Comparison of ENCODE assay signal across 1 cellular context in genomic region chr13:103540394-103540793, GRCh38.
TF ChIP-seq lines count a peak whose summit lies in the region.

No MANE protein-coding gene starts in this region.

TF ChIP-seq in SK-N-SH, 30 proteins besides CTCF, POLR2A, EP300 and RAD21 (continued from another document):
- TF ChIP-seq REST (IDR thresholded peaks at IDR 0.05; ENCODE audit: low read depth, low read length) (no peak), USF2 (IDR thresholded peaks at IDR 0.05; ENCODE audit: borderline replicate concordance, low read depth, low read length) (no peak), NFIC (IDR thresholded peaks at IDR 0.05; ENCODE audit: borderline replicate concordance) (no peak), TAF1 (IDR thresholded peaks at IDR 0.05; ENCODE audit: borderline replicate concordance, low read depth, low read length) (no peak), MXI1 (IDR thresholded peaks at IDR 0.05; ENCODE audit: low read depth, low read length) (no peak), MEF2A (IDR thresholded peaks at IDR 0.05; ENCODE audit: borderline replicate concordance, low read depth) (no peak), USF1 (IDR thresholded peaks at IDR 0.05; ENCODE audit: borderline replicate concordance, low read depth) (no peak), EZH2phosphoT487 (IDR thresholded peaks at IDR 0.05; ENCODE audit: borderline replicate concordance, low read depth) (no peak)
TF ChIP-seq in SK-N-SH: peak in this region for 4.
